Comparison of ENCODE assay signal across 24 cellular contexts in genomic region chr9:133924453-133924852, GRCh38.
"Had no signal": no experiment of that assay in that cellular context is flagged by ENCODE, and none has a peak within 500 bp of the region (broad histone marks: within the 10 kb centered on the region; RNA-seq: fewer than 3 reads in every experiment).

No MANE protein-coding gene starts in this region.

- H3K4me1 ChIP-seq: ascending aorta, parathyroid adenoma had no signal

- H3K9me3 ChIP-seq: adrenal gland, ascending aorta, upper lobe of left lung had no signal

- DNase-seq: activated CD8-positive, alpha-beta memory T cell treated with anti-CD3 and anti-CD28 coated beads for 24 hours; activated CD8-positive, alpha-beta memory T cell treated with anti-CD3 and anti-CD28 coated beads, Interleukin-2, amount 50 U/mL, for 4 hours; activated T-cell treated with anti-CD3 and anti-CD28 coated beads, Interleukin-2, amount 50 U/mL, for 24 hours; adrenal gland; cerebellar nuclear complex; cortex of kidney; erythroblast; foreskin melanocyte; head of caudate nucleus; hypothalamus; nucleus accumbens; small intestine; stimulated activated CD4-positive, alpha-beta T cell treated with anti-CD3 and anti-CD28 coated beads, Interleukin-2, amount 100 ng/mL, for 24 hours; T-helper 1 cell; upper lobe of left lung had no signal

- H3K27ac ChIP-seq: adrenal gland, ascending aorta, parathyroid adenoma, upper lobe of left lung had no signal

- H3K9ac ChIP-seq: parathyroid adenoma had no signal

- ATAC-seq: activated T-helper 17 cell treated with anti-CD3 and anti-CD28 coated beads, Interleukin-2, amount 50 U/mL, for 72 hours; sciatic nerve; stimulated activated memory B cell treated with anti-CD40 and anti-IgM and Interleukin-4, amounts not matched to agents 10 μg/mL and 1 μg/mL and 100 μg/mL, for 72 hours had no signal

- H3K4me1 Mint-ChIP-seq: activated T-helper 17 cell treated with anti-CD3 and anti-CD28 coated beads, Interleukin-2, amount 50 U/mL, for 72 hours had no signal

- H2AFZ ChIP-seq: parathyroid adenoma had no signal

- FAIRE-seq: endometrium, small intestine, TTC549 had no signal

- H3K9me3 Mint-ChIP-seq: activated T-cell treated with anti-CD3 and anti-CD28 coated beads, Interleukin-2, amount 50 U/mL, for 24 hours; activated T-helper 17 cell treated with anti-CD3 and anti-CD28 coated beads, Interleukin-2, amount 50 U/mL, for 72 hours; nephron; stimulated activated memory B cell treated with anti-CD40 and anti-IgM and Interleukin-4, amounts not matched to agents 10 μg/mL and 1 μg/mL and 100 μg/mL, for 72 hours had no signal

- H3K4me3 ChIP-seq: adrenal gland, ascending aorta, upper lobe of left lung had no signal

- H3K36me3 ChIP-seq: adrenal gland, ascending aorta had no signal

- H3K36me3 Mint-ChIP-seq: activated naive CD8-positive, alpha-beta T cell had no signal

- H3K27me3 Mint-ChIP-seq: activated naive CD8-positive, alpha-beta T cell; activated T-cell treated with anti-CD3 and anti-CD28 coated beads, Interleukin-2, amount 50 U/mL, for 24 hours; activated T-helper 17 cell treated with anti-CD3 and anti-CD28 coated beads, Interleukin-2, amount 50 U/mL, for 72 hours; stimulated activated memory B cell treated with anti-CD40 and anti-IgM and Interleukin-4, amounts not matched to agents 10 μg/mL and 1 μg/mL and 100 μg/mL, for 72 hours had no signal

- H3K4me3 Mint-ChIP-seq: activated naive CD8-positive, alpha-beta T cell; activated T-cell treated with anti-CD3 and anti-CD28 coated beads, Interleukin-2, amount 50 U/mL, for 24 hours; activated T-helper 17 cell treated with anti-CD3 and anti-CD28 coated beads, Interleukin-2, amount 50 U/mL, for 72 hours; nephron; stimulated activated memory B cell treated with anti-CD40 and anti-IgM and Interleukin-4, amounts not matched to agents 10 μg/mL and 1 μg/mL and 100 μg/mL, for 72 hours had no signal

- H3K27me3 ChIP-seq: adrenal gland, ascending aorta, upper lobe of left lung had no signal

- H3K27ac Mint-ChIP-seq: activated naive CD8-positive, alpha-beta T cell; activated T-cell treated with anti-CD3 and anti-CD28 coated beads, Interleukin-2, amount 50 U/mL, for 24 hours; activated T-helper 17 cell treated with anti-CD3 and anti-CD28 coated beads, Interleukin-2, amount 50 U/mL, for 72 hours; stimulated activated memory B cell treated with anti-CD40 and anti-IgM and Interleukin-4, amounts not matched to agents 10 μg/mL and 1 μg/mL and 100 μg/mL, for 72 hours had no signal
